ENCODE assay signal across 8 cellular contexts in genomic region chr10:117468665-117469064, GRCh38.
"Had no signal": no experiment of that assay in that cellular context is flagged by ENCODE, and none has a peak within 500 bp of the region (broad histone marks: within the 10 kb centered on the region; RNA-seq: fewer than 3 reads in every experiment).

No MANE protein-coding gene starts in this region.

- H3K4me3 ChIP-seq: GM12878 had no signal

- DNase-seq: GDM1, GF-D8 had no signal

- ATAC-seq: GM12878 had no signal

- FAIRE-seq: G401.6, GM12878, GM12891, GM12892, GM18507, GM19239 had no signal
